8 cellular contexts compared by ENCODE assay signal in the genomic region with DNA sequence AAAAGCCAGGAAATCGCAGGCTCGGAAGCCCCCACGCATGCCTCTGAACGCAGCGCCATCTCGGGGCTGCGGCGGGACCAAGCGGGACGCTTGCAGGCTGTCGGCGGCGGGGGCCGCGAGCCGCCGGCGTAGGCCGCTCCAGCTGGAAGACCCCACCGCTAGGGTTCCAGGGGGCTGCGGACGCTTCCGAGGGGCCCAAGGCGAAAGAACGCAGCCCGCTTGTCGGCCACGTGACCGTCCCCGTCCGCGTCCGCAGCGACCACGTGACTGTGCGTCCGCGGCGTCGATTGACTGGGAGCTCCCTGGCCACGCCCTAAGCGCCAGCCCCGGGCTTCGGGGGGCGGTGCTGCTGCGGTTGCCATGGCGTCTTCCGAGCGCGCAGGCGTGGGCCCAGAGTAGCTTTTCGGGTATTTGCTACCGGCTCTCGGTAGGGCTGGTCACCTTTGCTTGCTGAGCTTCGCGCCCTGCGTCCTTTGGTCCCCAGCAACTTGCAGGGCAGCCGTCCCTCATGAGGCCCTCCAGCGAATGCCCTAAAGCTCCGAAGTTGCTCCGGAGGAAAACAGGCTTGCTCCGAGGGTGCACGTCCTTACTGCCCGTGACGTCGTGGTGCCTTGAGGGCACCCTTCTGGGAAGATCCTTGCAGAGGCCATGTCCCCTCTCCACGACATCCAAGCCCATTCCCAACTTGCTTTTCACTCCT.
DNase-seq lines count a peak whose midpoint lies in the region; ATAC-seq, FAIRE-seq and TF ChIP-seq lines count a peak whose summit lies in the region.

No MANE protein-coding gene starts in this region.

- no peaks in the 10 kb centered on the region for H3K36me3 ChIP-seq in HepG2 (replicated peaks in 1 of 2; ENCODE audit: control insufficient read depth in 1 of 2, insufficient read depth in 2 of 2, low read length in 2 of 2)

- 91% methylated on average over 31 of the region's 67 CpGs for WGBS in HepG2 (ENCODE audit: low lambda C conversion rate)

- H3K4me1 Mint-ChIP-seq in CD14-positive monocyte, result peaks cover 24% of the 10 kb centered on the region

- peaks cover 0 to 1% of the 10 kb centered on the region in 2 experiments; a peak in 3 of 5 replicates for H3K27me3 ChIP-seq in HepG2 (ENCODE audit: control insufficient read depth in 1 of 2, insufficient read depth in 2 of 2, low read length in 2 of 2)

- peaks cover 23% of the 10 kb centered on the region for H3K4me1 ChIP-seq in HepG2 (ENCODE audit: insufficient read depth, low read length)

- intact Hi-C loops in CD14-positive monocyte (cut with micrococcal nuclease) (loop anchor here (2.0 to 10.0 kb wide), 5 partner anchors 99 to 299 kb away; a partner anchor contains a TSS), HepG2 (cut with micrococcal nuclease; ENCODE audit: unreplicated experiment) (no loop called here)

- POLR2A ChIA-PET in HepG2 (lab: Yijun Ruan, JAX), result interaction anchor here (1.3 to 1.7 kb wide), 5 partner anchors 10 to 344 kb away, joined by 5 to 9 read pairs (median 5); a partner anchor contains a TSS

- no peaks in the 10 kb centered on the region for H3K36me3 Mint-ChIP-seq in CD14-positive monocyte

- no TSS peak for BruUV-seq in HepG2 (replicated peaks; lab: Mats Ljungman, UMichigan)

- no peak for TF ChIP-seq RAD21 in HepG2 (CRISPR knock-in tag; IDR thresholded peaks at IDR 0.05)

- H3K79me2 ChIP-seq in HepG2 (ENCODE audit: insufficient read depth, low read length), result no peaks in the 10 kb centered on the region

- H3K9me3 ChIP-seq in HepG2 (ENCODE audit: low read length), result no peaks in the 10 kb centered on the region

- TF ChIP-seq POLR2A in HepG2 (IDR thresholded peaks at IDR 0.05; ENCODE audit: insufficient read depth in 1 of 2, low read depth in 2 of 2, low read length in 2 of 2), result no peak

- TF ChIP-seq CTCF in CD14-positive monocyte (IDR thresholded peaks at IDR 0.05), result peak; percentile 15
- TF ChIP-seq CTCF in HepG2 (CRISPR knock-in tag; IDR thresholded peaks at IDR 0.05), result no peak

- H3K4me2 ChIP-seq in HepG2 (ENCODE audit: low read depth, low read length), result peak overlapping the region; percentile 96

- H4K20me1 ChIP-seq in HepG2 (ENCODE audit: insufficient read depth, low read length), result no peaks in the 10 kb centered on the region

- H3K9me3 Mint-ChIP-seq in CD14-positive monocyte, result peaks cover 0 to 7% (median 0%) of the 10 kb centered on the region in 7 donors

- H3K4me3 Mint-ChIP-seq in CD14-positive monocyte, result peak overlapping the region; percentile 95 to 96

- FAIRE-seq in HepG2 (lab: Jason Lieb, UNC), result no peak

- in situ Hi-C loops in HepG2 (cut with HindIII; ENCODE audit: extremely low pct_ligation_motif_present, low pct_unique_long_range_greater_than_20kb), result no loop called here

- H3K27ac Mint-ChIP-seq in CD14-positive monocyte, result peak overlapping the region; percentile 97 to 100 (median 99)

- no peak for TF ChIP-seq EP300 in HepG2 (IDR thresholded peaks at IDR 0.05; ENCODE audit: low read depth in 2 of 2, low read length in 2 of 2)
- TF ChIP-seq EP300 in HepG2 (CRISPR knock-in tag; IDR thresholded peaks at IDR 0.05; ENCODE audit: borderline replicate concordance), result no peak

- DNase-seq in CD14-positive monocyte (ENCODE audit: low spot score) (peak; percentile 87), NCI-H524 (lab: John Stamatoyannopoulos, UW) (peak; percentile 92 to 97), dedifferentiated amniotic fluid mesenchymal stem cell (ENCODE audit: extremely low spot score) (peak; percentile 85), HepG2 (ENCODE audit: low spot score) (no peak)
- DNase-seq in activated CD4-positive, alpha-beta T cell treated with anti-CD3 and anti-CD28 coated beads, Interleukin-2, amount 50 U/mL, for 1 hour, result peak; percentile 86
- DNase-seq in stimulated activated CD4-positive, alpha-beta T cell treated with anti-CD3 and anti-CD28 coated beads, Interleukin-4, amount 100 ng/mL, for 4 hours, result peak; percentile 89 to 92

- CTCF ChIA-PET in HepG2 (lab: Yijun Ruan, JAX; ENCODE audit: low intra/inter-chr PET ratio, low total read pairs), result no interaction called here

- peak overlapping the region in 1 of 3 experiments; percentile 68; a peak in 1 of 6 replicates for H3K4me3 ChIP-seq in HepG2 (replicated peaks in 1 of 3; ENCODE audit: insufficient read depth in 1 of 3, low read depth in 2 of 3, low read length in 3 of 3)

- no peak overlapping the region for H3K9ac ChIP-seq in HepG2 (ENCODE audit: insufficient read depth, low read depth, low read length)

- peaks cover 0 to 6% (median 0%) of the 10 kb centered on the region in 3 donors for H3K27me3 Mint-ChIP-seq in CD14-positive monocyte (ENCODE audit: low read depth in 3 of 3)

- no peak overlapping the region for H3K27ac ChIP-seq in HepG2 (ENCODE audit: extremely low read length, insufficient read depth, low read length)

- ATAC-seq in GM19328 (IDR thresholded peaks at IDR 0.05; ENCODE audit: unreplicated experiment), result peak; percentile 88
- ATAC-seq in HG03460 (IDR thresholded peaks at IDR 0.05; ENCODE audit: unreplicated experiment), result peak; percentile 85
- no peak for ATAC-seq in HepG2

- no peak overlapping the region for H2AFZ ChIP-seq in HepG2 (ENCODE audit: low read length)

TF ChIP-seq in HepG2, 621 proteins besides CTCF, POLR2A, EP300 and RAD21:
- TF ChIP-seq PHF8 (CRISPR knock-in tag; IDR thresholded peaks at IDR 0.05) (no peak), EZH2 (conservative IDR thresholded peaks at IDR 0.05; ENCODE audit: low read depth, low read length) (no peak), KDM5B (CRISPR knock-in tag; IDR thresholded peaks at IDR 0.05; ENCODE audit: borderline replicate concordance) (no peak), CENPX (CRISPR knock-in tag; IDR thresholded peaks at IDR 0.05) (no peak), ZSCAN30 (CRISPR knock-in tag; IDR thresholded peaks at IDR 0.05) (no peak), TARDBP (CRISPR knock-in tag; IDR thresholded peaks at IDR 0.05) (no peak), YY1 (IDR thresholded peaks at IDR 0.05; ENCODE audit: insufficient read depth, insufficient replicate concordance, low read depth, low read length) (no peak), ZNF550 (CRISPR knock-in tag; IDR thresholded peaks at IDR 0.05; ENCODE audit: borderline replicate concordance) (no peak), DNMT1 (CRISPR knock-in tag; IDR thresholded peaks at IDR 0.05) (no peak), FOXM1 (CRISPR knock-in tag; IDR thresholded peaks at IDR 0.05) (no peak), SMARCC2 (IDR thresholded peaks at IDR 0.05) (no peak), TBX2 (CRISPR knock-in tag; IDR thresholded peaks at IDR 0.05; ENCODE audit: borderline replicate concordance) (no peak), SRY (CRISPR knock-in tag; IDR thresholded peaks at IDR 0.05) (no peak), ZNF350 (CRISPR knock-in tag; IDR thresholded peaks at IDR 0.05; ENCODE audit: borderline replicate concordance, low read depth) (no peak), ZNF496 (CRISPR knock-in tag; IDR thresholded peaks at IDR 0.05; ENCODE audit: insufficient replicate concordance) (no peak)
- TF ChIP-seq, protein P1, sequence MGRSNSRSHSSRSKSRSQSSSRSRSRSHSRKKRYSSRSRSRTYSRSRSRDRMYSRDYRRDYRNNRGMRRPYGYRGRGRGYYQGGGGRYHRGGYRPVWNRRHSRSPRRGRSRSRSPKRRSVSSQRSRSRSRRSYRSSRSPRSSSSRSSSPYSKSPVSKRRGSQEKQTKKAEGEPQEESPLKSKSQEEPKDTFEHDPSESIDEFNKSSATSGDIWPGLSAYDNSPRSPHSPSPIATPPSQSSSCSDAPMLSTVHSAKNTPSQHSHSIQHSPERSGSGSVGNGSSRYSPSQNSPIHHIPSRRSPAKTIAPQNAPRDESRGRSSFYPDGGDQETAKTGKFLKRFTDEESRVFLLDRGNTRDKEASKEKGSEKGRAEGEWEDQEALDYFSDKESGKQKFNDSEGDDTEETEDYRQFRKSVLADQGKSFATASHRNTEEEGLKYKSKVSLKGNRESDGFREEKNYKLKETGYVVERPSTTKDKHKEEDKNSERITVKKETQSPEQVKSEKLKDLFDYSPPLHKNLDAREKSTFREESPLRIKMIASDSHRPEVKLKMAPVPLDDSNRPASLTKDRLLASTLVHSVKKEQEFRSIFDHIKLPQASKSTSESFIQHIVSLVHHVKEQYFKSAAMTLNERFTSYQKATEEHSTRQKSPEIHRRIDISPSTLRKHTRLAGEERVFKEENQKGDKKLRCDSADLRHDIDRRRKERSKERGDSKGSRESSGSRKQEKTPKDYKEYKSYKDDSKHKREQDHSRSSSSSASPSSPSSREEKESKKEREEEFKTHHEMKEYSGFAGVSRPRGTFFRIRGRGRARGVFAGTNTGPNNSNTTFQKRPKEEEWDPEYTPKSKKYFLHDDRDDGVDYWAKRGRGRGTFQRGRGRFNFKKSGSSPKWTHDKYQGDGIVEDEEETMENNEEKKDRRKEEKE (IDR thresholded peaks at IDR 0.05), result no peak
